ENCODE assay signal across 8 cellular contexts in the genomic region with DNA sequence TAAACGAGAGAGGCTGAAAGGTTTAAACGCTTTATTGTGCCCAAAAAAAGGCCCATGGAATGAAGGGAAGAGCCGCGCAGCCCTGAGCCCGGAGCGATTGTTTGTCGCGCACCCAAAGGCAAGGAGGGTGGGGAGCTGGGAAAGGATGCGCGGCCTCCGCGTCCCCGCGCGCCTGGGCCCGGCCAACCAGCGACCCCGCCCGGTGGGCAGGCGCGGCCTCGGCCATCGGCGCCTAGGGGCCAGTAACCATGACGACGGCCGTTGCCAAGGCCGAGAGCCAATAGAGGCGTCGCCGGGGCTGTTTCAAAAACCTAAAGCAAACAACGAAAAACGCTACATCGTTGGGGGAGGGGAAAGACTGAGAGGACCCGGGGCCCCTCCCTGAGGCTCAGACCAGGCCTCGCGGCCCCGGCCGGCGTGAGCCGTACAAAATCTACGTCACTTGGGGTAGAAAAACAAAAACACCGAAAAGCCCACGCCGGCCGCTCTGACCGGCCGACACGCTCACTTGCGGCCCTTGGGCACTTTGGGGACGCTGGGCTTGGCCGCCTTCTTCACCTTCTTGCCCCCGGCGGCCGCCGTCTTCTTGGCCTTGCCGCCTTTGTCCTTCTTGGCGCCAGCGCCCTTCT. TPM values are rescaled to one million over a fixed set of nuclear protein-coding genes. Genes with fewer than 3 reads are reported as not detected.
A peak's percentile ranks its signal among the peaks of the same experiment; 100 is the strongest.
DNase-seq lines count a peak whose midpoint lies in the region; ATAC-seq, FAIRE-seq and TF ChIP-seq lines count a peak whose summit lies in the region.

No MANE protein-coding gene starts in this region.

- WGBS in small intestine, 3 donors: 0 to 1% (median 1%) methylated on average over 59 of the region's 59 CpGs

- H3K9ac ChIP-seq in keratinocyte (ENCODE audit: control insufficient read depth, extremely low read depth, insufficient read depth, low read length): peak overlapping the region; percentile 93

- no peaks in the 10 kb centered on the region for H3K79me2 ChIP-seq in keratinocyte (ENCODE audit: control insufficient read depth, insufficient read depth, low read length)

- TF ChIP-seq CTCF in WI38 (IDR thresholded peaks at IDR 0.05; ENCODE audit: low read depth, low read length) (no peak), keratinocyte (optimal IDR thresholded peaks at IDR 0.05 in 1 of 3, IDR thresholded peaks at IDR 0.05 in 1 of 3, conservative IDR thresholded peaks at IDR 0.05 in 1 of 3; ENCODE audit: extremely low read depth in 1 of 3, insufficient read depth in 2 of 3, low read length in 3 of 3) (no peak)

- H3K4me1 ChIP-seq in keratinocyte (ENCODE audit: control insufficient read depth, extremely low read depth, insufficient read depth, low read length): peaks cover 36% of the 10 kb centered on the region
- H3K4me1 ChIP-seq in small intestine (ENCODE audit: control insufficient read depth in 2 of 2, insufficient read depth in 1 of 2, low read depth in 1 of 2, low read length in 1 of 2): peaks cover 0 to 4% of the 10 kb centered on the region in 2 donors

- ATAC-seq in HG02610 (IDR thresholded peaks at IDR 0.05; ENCODE audit: unreplicated experiment): peak; percentile 25
- no peak for ATAC-seq in GM19395 (IDR thresholded peaks at IDR 0.05; ENCODE audit: unreplicated experiment)

- dilution Hi-C loops in keratinocyte (cut with MboI; ENCODE audit: extremely low pct_ligation_motif_present, low sequenced_read_pairs): no loop called here

- no peak overlapping the region for H2AFZ ChIP-seq in keratinocyte (ENCODE audit: control insufficient read depth, low read length)

- H3K27ac ChIP-seq in cingulate gyrus (ENCODE audit: low read depth, low read length): peak overlapping the region; percentile 73
- peak overlapping the region; percentile 77 for H3K27ac ChIP-seq in keratinocyte (ENCODE audit: control insufficient read depth, insufficient read depth, low read length)
- peak overlapping the region; percentile 12 to 90 for H3K27ac ChIP-seq in small intestine (ENCODE audit: low read depth in 1 of 2, low read length in 1 of 2)

- H3K27me3 ChIP-seq in keratinocyte (ENCODE audit: control insufficient read depth, extremely low read depth, insufficient read depth, low read length): no peaks in the 10 kb centered on the region
- H3K27me3 ChIP-seq in small intestine (ENCODE audit: control insufficient read depth in 2 of 2, insufficient read depth in 2 of 2, low read length in 2 of 2): no peaks in the 10 kb centered on the region

- H4K20me1 ChIP-seq in keratinocyte (ENCODE audit: control insufficient read depth, extremely low read depth, insufficient read depth, low read length): no peaks in the 10 kb centered on the region

- DNase-seq in DMS153 (lab: John Stamatoyannopoulos, UW): peak; percentile 78
- peak; percentile 88 for DNase-seq in NCI-H2171 treated with DMSO at 0.1 percent for 48 hours (lab: John Stamatoyannopoulos, UW)
- DNase-seq in keratinocyte (ENCODE audit: low read depth, low spot score): no peak
- DNase-seq in small intestine: peak; percentile 48

- H3K4me2 ChIP-seq in keratinocyte (ENCODE audit: control insufficient read depth, extremely low read depth, insufficient read depth, low read depth, low read length): peak overlapping the region; percentile 91

- H3K4me3 ChIP-seq in WI38 (ENCODE audit: low read depth, low read length): peak overlapping the region; percentile 79
- peak overlapping the region; percentile 45 to 90 (median 80) for H3K4me3 ChIP-seq in keratinocyte (ENCODE audit: control insufficient read depth in 2 of 3, extremely low read depth in 1 of 3, insufficient read depth in 2 of 3, low read depth in 1 of 3, low read length in 3 of 3)
- peak overlapping the region; percentile 80 to 84 for H3K4me3 ChIP-seq in small intestine (ENCODE audit: low read depth in 1 of 2, low read length in 2 of 2)

- H3K36me3 ChIP-seq in keratinocyte (ENCODE audit: control insufficient read depth in 2 of 2, extremely low read depth in 1 of 2, insufficient read depth in 2 of 2, low read length in 2 of 2): no peaks in the 10 kb centered on the region
- no peaks in the 10 kb centered on the region for H3K36me3 ChIP-seq in small intestine (ENCODE audit: control insufficient read depth in 2 of 2, insufficient read depth in 2 of 2, low read length in 2 of 2)

- H3K9me3 ChIP-seq in keratinocyte (ENCODE audit: control insufficient read depth, low read depth, low read length) (no peaks in the 10 kb centered on the region), small intestine (ENCODE audit: control insufficient read depth, low read depth) (no peaks in the 10 kb centered on the region)

- FAIRE-seq in keratinocyte (lab: Jason Lieb, UNC): no peak
- FAIRE-seq in small intestine (lab: Jason Lieb, UNC): no peak

- no peaks in the 10 kb centered on the region for H3K9me1 ChIP-seq in keratinocyte (ENCODE audit: control insufficient read depth, extremely low read depth, insufficient read depth, low read length)

RNA-seq across cellular contexts. Expression of a gene that starts 36.2 kb away (rescaled TPM):
- polyA plus RNA-seq in keratinocyte (36.4 to 66.4 TPM (median 54.6 TPM) in 3 replicates), small intestine (10 to 100 TPM; 28.9 to 35.3 (median 34.9) TPM)
- 11.3 TPM for polyA plus RNA-seq in keratinocyte (2011; ENCODE audit: low read depth)
- 39.0 and 41.1 TPM in 2 replicates for polyA plus RNA-seq in keratinocyte (2011; cell fraction: cytosol; rRNA removed)
- polyA plus RNA-seq in keratinocyte (2011; cell fraction: nucleus; rRNA removed): 43.9 and 45.5 TPM in 2 replicates
- 39.9 and 63.3 TPM in 2 replicates for polyA plus RNA-seq in keratinocyte (2012; ENCODE audit: low replicate concordance)
- polyA minus RNA-seq in keratinocyte: 16.7 to 31.2 TPM (median 27.3 TPM) in 3 replicates
- 22.1 TPM for polyA minus RNA-seq in keratinocyte (2011; cell fraction: cytosol; rRNA and poly(A)+ RNA removed)
- 8.9 and 21.1 TPM in 2 replicates for polyA minus RNA-seq in keratinocyte (2011; cell fraction: nucleus; rRNA and poly(A)+ RNA removed)
